In the genomic region with DNA sequence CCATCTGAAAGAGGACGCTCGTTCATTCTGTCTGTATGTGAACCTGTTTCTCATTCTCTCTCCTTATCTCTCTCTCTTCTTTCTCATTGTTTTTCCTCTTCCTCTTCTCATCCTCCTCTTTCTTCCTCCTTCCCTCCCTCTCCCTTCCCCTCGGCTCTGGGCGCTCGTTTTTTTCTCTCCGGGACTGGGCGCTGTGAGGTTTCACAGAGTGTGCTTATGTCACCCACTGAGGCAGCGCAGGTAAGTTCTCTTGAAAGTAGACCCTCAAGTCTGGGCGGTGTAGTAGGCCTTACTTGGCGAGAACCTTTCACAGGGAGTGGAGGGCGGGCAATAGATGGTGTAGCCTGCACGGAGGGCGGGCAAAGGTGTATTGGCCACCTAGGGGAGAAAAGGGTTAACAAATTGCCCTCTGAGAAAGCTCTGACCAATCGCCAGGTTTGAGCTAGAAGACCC, we compare ENCODE assay signal across 16 cellular contexts. TPM values are rescaled to one million over a fixed set of nuclear protein-coding genes. Genes with fewer than 3 reads are reported as not detected.
DNase-seq lines count a peak whose midpoint lies in the region; ATAC-seq and TF ChIP-seq lines count a peak whose summit lies in the region.
"Had no signal": no experiment of that assay in that cellular context is flagged by ENCODE, and none has a peak within 500 bp of the region (broad histone marks: within the 10 kb centered on the region; RNA-seq: fewer than 3 reads in every experiment).

No MANE protein-coding gene starts in this region.

- ATAC-seq in IMR-90 (ENCODE audit: low read depth) (no peak), psoas muscle (no peak)
- ATAC-seq: A549, left lobe of liver had no signal

- POLR2A ChIA-PET in IMR-90 (lab: Charles Lee; ENCODE audit: unreplicated experiment), result no interaction called here

- H3K27me3 ChIP-seq in IMR-90 (ENCODE audit: control insufficient read depth, insufficient read depth, low read length) (no peaks in the 10 kb centered on the region; the same call in 1 of the 2 replicates), psoas muscle (ENCODE audit: insufficient read depth in 3 of 3, low read length in 2 of 3) (no peaks in the 10 kb centered on the region), MM.1S (replicated peaks; ENCODE audit: insufficient read depth, low read length) (peaks cover 31% of the 10 kb centered on the region)

- H2AFZ ChIP-seq in IMR-90 (replicated peaks; ENCODE audit: low read length, poor library complexity) (peak overlapping the region; percentile 55), MM.1S (ENCODE audit: low read length) (no peak overlapping the region)

- H3K4me1 ChIP-seq in IMR-90 (ENCODE audit: control insufficient read depth, insufficient read depth, low read length) (peaks cover 15% of the 10 kb centered on the region), psoas muscle (peaks cover 10% of the 10 kb centered on the region), MM.1S (ENCODE audit: low read length) (no peaks in the 10 kb centered on the region)

- peak overlapping the region; percentile 14; the same call in 1 of the 2 replicates for H3K27ac ChIP-seq in IMR-90 (ENCODE audit: insufficient read depth, low read length)
- peak overlapping the region; percentile 93 for H3K27ac ChIP-seq in psoas muscle
- H3K27ac ChIP-seq in MM.1S (ENCODE audit: low read length), result no peak overlapping the region
- H3K27ac ChIP-seq: A549, cardiac muscle cell, upper lobe of left lung had no signal

- 0 out of 2 replicates have a peak overlapping the region, but pooled peaks have one; percentile 22 for H3K14ac ChIP-seq in IMR-90 (replicated peaks; ENCODE audit: low read depth, low read length)

- H2AK9ac ChIP-seq in IMR-90 (replicated peaks; ENCODE audit: low read depth, low read length, poor library complexity), result peak overlapping the region; percentile 17

- peaks cover 20% of the 10 kb centered on the region for H3K36me3 Mint-ChIP-seq in T-helper 1 cell treated with Interleukin-12 subunit alpha and Interleukin-12 subunit beta and Interleukin-4 antibody, amounts not matched to agents 30 μg/mL and 1 μg/mL, for 36 hours (ENCODE audit: low read depth)
- H3K36me3 Mint-ChIP-seq in endothelial cell (ENCODE audit: low read depth, unreplicated experiment), result peaks cover 12% of the 10 kb centered on the region

- H4K8ac ChIP-seq in IMR-90 (ENCODE audit: low read depth in 2 of 2, low read length in 2 of 2), result peak overlapping the region; percentile 51 to 56; a peak in 2 of 4 replicates

- H3K4me2 ChIP-seq in IMR-90 (ENCODE audit: low read depth, low read length), result peak overlapping the region; percentile 65
- no peak overlapping the region for H3K4me2 ChIP-seq in MM.1S (ENCODE audit: low read depth, low read length)
- H3K4me2 ChIP-seq: A549 had no signal

- in situ Hi-C loops in IMR-90 (cut with MboI; ENCODE audit: low sequenced_read_pairs), result no loop called here

- H2BK120ac ChIP-seq in IMR-90 (ENCODE audit: low read depth, low read length), result peak overlapping the region; percentile 46; the same call in 1 of the 2 replicates

- no peaks in the 10 kb centered on the region for H3K9me2 ChIP-seq in MM.1S (replicated peaks; ENCODE audit: insufficient read depth, low read length)

- CTCF ChIA-PET in IMR-90 (lab: Yijun Ruan, JAX), result no interaction called here

- H4K5ac ChIP-seq in IMR-90 (ENCODE audit: low read depth, low read length), result peak overlapping the region; percentile 42; the same call in 1 of the 2 replicates

- H3K9me1 ChIP-seq in IMR-90 (ENCODE audit: insufficient read depth, low read length), result no peaks in the 10 kb centered on the region

- H3K4me3 ChIP-seq in IMR-90 (ENCODE audit: insufficient read depth, low read depth, low read length) (no peak overlapping the region), psoas muscle (peak overlapping the region; percentile 91), MM.1S (ENCODE audit: low read length) (no peak overlapping the region)
- H3K4me3 ChIP-seq: A549, cardiac muscle cell, upper lobe of left lung had no signal

- 56% methylated on average over 2 of the region's 14 CpGs; no CpG with 5 or more reads in 1 of the 2 experiments for WGBS in IMR-90 (ENCODE audit: extremely low coverage in 2 of 2, insufficient read length in 1 of 2), 2 experiments
- 12 to 19% (median 14%) methylated on average over 14 of the region's 14 CpGs for WGBS in psoas muscle, 3 donors

- no peak overlapping the region for H3K56ac ChIP-seq in IMR-90 (ENCODE audit: extremely low read depth, insufficient read depth, low read length)

- no peaks in the 10 kb centered on the region for H3K79me2 ChIP-seq in MM.1S (ENCODE audit: low read length)

- H3K18ac ChIP-seq in IMR-90 (ENCODE audit: low read depth, low read length), result peak overlapping the region; percentile 63; the same call in 1 of the 2 replicates

- peak overlapping the region; percentile 74 for H3K27ac Mint-ChIP-seq in T-helper 1 cell treated with Interleukin-12 subunit alpha and Interleukin-12 subunit beta and Interleukin-4 antibody, amounts not matched to agents 30 μg/mL and 1 μg/mL, for 36 hours
- no peak overlapping the region for H3K27ac Mint-ChIP-seq in endothelial cell (ENCODE audit: unreplicated experiment)
- H3K27ac Mint-ChIP-seq: activated T-helper 2 cell treated with anti-CD3 and anti-CD28 coated beads, Interferon-gamma antibody, Interleukin-2, Interleukin-4, amounts not matched to agents 10 μg/mL and 5 μg/mL and 100 μg/mL, durations not matched to agents 14 hours and 24 hours and 36 hours had no signal

- TF ChIP-seq RAD21 in IMR-90 (IDR thresholded peaks at IDR 0.05; ENCODE audit: low read length), result no peak

- peak overlapping the region; percentile 49; the same call in 1 of the 2 replicates for H2AK5ac ChIP-seq in IMR-90 (ENCODE audit: low read depth, low read length)

- H3K23ac ChIP-seq in IMR-90 (ENCODE audit: low read depth, low read length), result peak overlapping the region; percentile 37; the same call in 1 of the 2 replicates

- H2BK15ac ChIP-seq in IMR-90 (ENCODE audit: low read depth, low read length), result peak overlapping the region; percentile 87; the same call in 2 of the 3 replicates

- peak overlapping the region; percentile 53 for H3K9ac ChIP-seq in IMR-90 (ENCODE audit: low read depth, low read length)
- no peak overlapping the region for H3K9ac ChIP-seq in MM.1S (ENCODE audit: low read length)

- TF ChIP-seq CTCF in IMR-90 (conservative IDR thresholded peaks at IDR 0.05; ENCODE audit: low read depth, low read length), result no peak
- no peak for TF ChIP-seq CTCF in endothelial cell (IDR thresholded peaks at IDR 0.05; ENCODE audit: unreplicated experiment)
- TF ChIP-seq CTCF in psoas muscle (IDR thresholded peaks at IDR 0.05), result no peak
- no peak for TF ChIP-seq CTCF in GM20000 (IDR thresholded peaks at IDR 0.05; ENCODE audit: extremely low read depth, missing control alignments)
- TF ChIP-seq CTCF in MM.1S (IDR thresholded peaks at IDR 0.05; ENCODE audit: low read length), result no peak

- no TSS peak for BruUV-seq in IMR-90 (replicated peaks; lab: Mats Ljungman, UMichigan)

- intact Hi-C loops in IMR-90 (cut with micrococcal nuclease) (no loop called here), psoas muscle (cut with DNase I) (loop anchor here (2.0 to 10.0 kb wide), 7 partner anchors 67 to 544 kb away; no protein-coding TSS in a partner anchor)

- H4K20me1 ChIP-seq in IMR-90 (ENCODE audit: insufficient read depth, low read length) (peaks cover 5% of the 10 kb centered on the region), MM.1S (ENCODE audit: insufficient read depth, low read length) (no peaks in the 10 kb centered on the region)

- H3K36me3 ChIP-seq in IMR-90 (ENCODE audit: control insufficient read depth, insufficient read depth, low read length) (no peaks in the 10 kb centered on the region), psoas muscle (ENCODE audit: insufficient read depth in 1 of 2, low read depth in 1 of 2) (no peaks in the 10 kb centered on the region), MM.1S (replicated peaks; ENCODE audit: insufficient read depth, low read length) (no peaks in the 10 kb centered on the region)
- H3K36me3 ChIP-seq: cardiac muscle cell, upper lobe of left lung had no signal

- H3K4me1 Mint-ChIP-seq in T-helper 1 cell treated with Interleukin-12 subunit alpha and Interleukin-12 subunit beta and Interleukin-4 antibody, amounts not matched to agents 30 μg/mL and 1 μg/mL, for 36 hours (ENCODE audit: low read depth), result peaks cover 49% of the 10 kb centered on the region
- peaks cover 56% of the 10 kb centered on the region for H3K4me1 Mint-ChIP-seq in endothelial cell (ENCODE audit: unreplicated experiment)

- peak overlapping the region; percentile 33; the same call in 1 of the 2 replicates for H2BK20ac ChIP-seq in IMR-90 (ENCODE audit: low read depth, low read length)

- dilution Hi-C loops in IMR-90 (cut with HindIII; ENCODE audit: low sequenced_read_pairs, unreplicated experiment), result no loop called here

- H2BK5ac ChIP-seq in IMR-90 (ENCODE audit: low read depth, low read length, poor library complexity, severe bottlenecking), result no peak overlapping the region

- H3K4ac ChIP-seq in IMR-90 (ENCODE audit: low read depth, low read length), result peak overlapping the region; percentile 46

- H3K27me3 Mint-ChIP-seq in T-helper 1 cell treated with Interleukin-12 subunit alpha and Interleukin-12 subunit beta and Interleukin-4 antibody, amounts not matched to agents 30 μg/mL and 1 μg/mL, for 36 hours (ENCODE audit: low read depth), result peaks cover 93% of the 10 kb centered on the region
- peaks cover 55% of the 10 kb centered on the region for H3K27me3 Mint-ChIP-seq in endothelial cell (ENCODE audit: unreplicated experiment)

- H3K9me3 ChIP-seq in IMR-90 (ENCODE audit: control insufficient read depth, insufficient read depth, low read length), result no peaks in the 10 kb centered on the region
- no peaks in the 10 kb centered on the region for H3K9me3 ChIP-seq in psoas muscle
- H3K9me3 ChIP-seq in MM.1S (replicated peaks; ENCODE audit: insufficient read depth, low read length), result no peaks in the 10 kb centered on the region
- H3K9me3 ChIP-seq: A549, upper lobe of left lung had no signal

- DNase-seq in T-helper 1 cell (no peak), IMR-90 (no peak), endothelial cell (ENCODE audit: low spot score) (no peak), psoas muscle (no peak), GM20000 (ENCODE audit: low spot score) (no peak), MM.1S (no peak)
- no peak for DNase-seq in activated CD4-positive, alpha-beta T cell treated with anti-CD3 and anti-CD28 coated beads, Interleukin-2, amount 50 U/mL, for 1 hour
- DNase-seq: activated CD4-positive, CD25-positive, alpha-beta regulatory T cell treated with anti-CD3 and anti-CD28 coated beads, Interleukin-2, amount 50 U/mL, for 72 hours; head of caudate nucleus; occipital lobe had no signal

- H3K4me3 Mint-ChIP-seq in T-helper 1 cell treated with Interleukin-12 subunit alpha and Interleukin-12 subunit beta and Interleukin-4 antibody, amounts not matched to agents 30 μg/mL and 1 μg/mL, for 36 hours, result no peak overlapping the region
- H3K4me3 Mint-ChIP-seq in endothelial cell (ENCODE audit: unreplicated experiment), result peak overlapping the region; percentile 66

- no peak for TF ChIP-seq POLR2A in IMR-90 (IDR thresholded peaks at IDR 0.05; ENCODE audit: low read depth, low read length)

- peaks cover 2 to 22% of the 10 kb centered on the region in 2 experiments; a peak in 2 of 4 replicates for H3K79me1 ChIP-seq in IMR-90 (ENCODE audit: low read depth in 1 of 2, low read length in 2 of 2)

- H4K91ac ChIP-seq in IMR-90 (ENCODE audit: insufficient read depth, low read depth, low read length), result peak overlapping the region; percentile 60; the same call in 1 of the 2 replicates

- no peaks in the 10 kb centered on the region for H3F3A ChIP-seq in MM.1S (ENCODE audit: insufficient read depth, low read length)

- peaks cover 4% of the 10 kb centered on the region for H3K9me3 Mint-ChIP-seq in T-helper 1 cell treated with Interleukin-12 subunit alpha and Interleukin-12 subunit beta and Interleukin-4 antibody, amounts not matched to agents 30 μg/mL and 1 μg/mL, for 36 hours
- H3K9me3 Mint-ChIP-seq in endothelial cell (ENCODE audit: unreplicated experiment), result no peaks in the 10 kb centered on the region
- H3K9me3 Mint-ChIP-seq: activated T-helper 2 cell treated with anti-CD3 and anti-CD28 coated beads, Interferon-gamma antibody, Interleukin-2, Interleukin-4, amounts not matched to agents 10 μg/mL and 5 μg/mL and 100 μg/mL, durations not matched to agents 14 hours and 24 hours and 36 hours had no signal

RNA-seq across cellular contexts. Expression of gene SIX1, which starts 4.5 kb away (rescaled TPM):
- total RNA-seq in IMR-90 (2012; rRNA removed) (7.7 and 8.6 TPM in 2 replicates), endothelial cell (ENCODE audit: unreplicated experiment) (0.41 TPM), psoas muscle (10 to 100 TPM; 38.5 to 58.0 (median 43.4) TPM)
- polyA plus RNA-seq in IMR-90 (2012; rRNA removed) (15.0 and 15.1 TPM in 2 replicates), psoas muscle (10 to 100 TPM in 2 of 3 donors, 1 to 10 TPM in 1; 8.3 to 86.6 (median 37.7) TPM)
- polyA plus RNA-seq in IMR-90 (2012; cell fraction: cytosol; rRNA removed), result 12.2 and 21.4 TPM in 2 replicates
- 8.8 and 12.1 TPM in 2 replicates for polyA plus RNA-seq in IMR-90 (2012; cell fraction: nucleus; rRNA removed; ENCODE audit: low replicate concordance)
- total RNA-seq: left lobe of liver had no signal
